ENCODE assay signal across 19 cellular contexts in genomic region chr12:3741882-3742672, GRCh38. TPM values are rescaled to one million over a fixed set of nuclear protein-coding genes. Genes with fewer than 3 reads are reported as not detected.
DNase-seq lines count a peak whose midpoint lies in the region; ATAC-seq, FAIRE-seq and TF ChIP-seq lines count a peak whose summit lies in the region.
"Had no signal": no experiment of that assay in that cellular context is flagged by ENCODE, and none has a peak within 500 bp of the region (broad histone marks: within the 10 kb centered on the region; RNA-seq: fewer than 3 reads in every experiment).

No MANE protein-coding gene starts in this region.

- no peak for FAIRE-seq in GM12878 (lab: Jason Lieb, UNC)
- peak; percentile 59 for FAIRE-seq in urothelium cell line (lab: Jason Lieb, UNC)
- FAIRE-seq in GM12891 (lab: Jason Lieb, UNC) = no peak
- FAIRE-seq in HepG2 (lab: Jason Lieb, UNC) = no peak
- FAIRE-seq: RCC 7860 had no signal

- H3K79me2 ChIP-seq in GM12878 (ENCODE audit: control insufficient read depth, insufficient read depth, low read length) (no peaks in the 10 kb centered on the region; the same call in 1 of the 2 replicates), HepG2 (ENCODE audit: insufficient read depth, low read length) (no peaks in the 10 kb centered on the region)

- H3K4me1 ChIP-seq in GM12878 (ENCODE audit: control insufficient read depth, insufficient read depth, low read length) = no peaks in the 10 kb centered on the region
- H3K4me1 ChIP-seq in naive thymus-derived CD4-positive, alpha-beta T cell (ENCODE audit: control insufficient read depth in 2 of 2, insufficient read depth in 2 of 2, low read length in 2 of 2) = peaks cover 0 to 20% of the 10 kb centered on the region in 2 donors
- H3K4me1 ChIP-seq in HepG2 (ENCODE audit: insufficient read depth, low read length) = no peaks in the 10 kb centered on the region
- H3K4me1 ChIP-seq: BE2C had no signal

- TF ChIP-seq RAD21 in GM12878 (IDR thresholded peaks at IDR 0.05; ENCODE audit: insufficient read depth, low read depth, low read length) (no peak), HepG2 (CRISPR knock-in tag; IDR thresholded peaks at IDR 0.05) (no peak)

- H3K9me3 ChIP-seq in GM12878 (replicated peaks; ENCODE audit: control insufficient read depth, insufficient read depth, low read length) (peaks cover 8% of the 10 kb centered on the region), HepG2 (ENCODE audit: low read length) (no peaks in the 10 kb centered on the region)
- H3K9me3 ChIP-seq in naive thymus-derived CD4-positive, alpha-beta T cell (ENCODE audit: control insufficient read depth in 2 of 3, low read length in 3 of 3) = no peaks in the 10 kb centered on the region
- H3K9me3 ChIP-seq: BE2C had no signal

- in situ Hi-C loops in GM12878 (cut with MboI) = no loop called here
- in situ Hi-C loops in HepG2 (cut with HindIII; ENCODE audit: extremely low pct_ligation_motif_present, low pct_unique_long_range_greater_than_20kb) = no loop called here

- RAD21 ChIA-PET in GM12878 (lab: Charles Lee; ENCODE audit: unreplicated experiment) = interaction anchor here (0.5 kb wide), 1 partner anchor 20 kb away, joined by 3 read pairs; no protein-coding TSS in a partner anchor

- peaks cover 69% of the 10 kb centered on the region for H3K4me1 Mint-ChIP-seq in activated CD8-positive, alpha-beta memory T cell treated with anti-CD3 and anti-CD28 coated beads, Interleukin-2, amount 10 ng/mL, durations not matched to agents 7 days and 5 days
- H3K4me1 Mint-ChIP-seq in naive thymus-derived CD4-positive, alpha-beta T cell = peaks cover 17 to 54% (median 37%) of the 10 kb centered on the region in 7 donors

- peaks cover 0 to 10% of the 10 kb centered on the region in 2 experiments; a peak in 2 of 4 replicates for H3K36me3 ChIP-seq in GM12878 (ENCODE audit: control insufficient read depth in 2 of 2, insufficient read depth in 2 of 2, low read length in 1 of 2)
- peaks cover 0 to 23% (median 0%) of the 10 kb centered on the region in 3 experiments for H3K36me3 ChIP-seq in naive thymus-derived CD4-positive, alpha-beta T cell (ENCODE audit: control insufficient read depth in 2 of 3, insufficient read depth in 3 of 3, low read length in 3 of 3)
- H3K36me3 ChIP-seq in HepG2 (replicated peaks in 1 of 2; ENCODE audit: control insufficient read depth in 1 of 2, insufficient read depth in 2 of 2, low read length in 2 of 2) = no peaks in the 10 kb centered on the region
- H3K36me3 ChIP-seq: BE2C had no signal

- SMC1A ChIA-PET in GM12878 (lab: Charles Lee; ENCODE audit: uncharacterized antibody, unreplicated experiment) = interaction anchor here (1.2 to 1.4 kb wide), 2 partner anchors 12 to 14 kb away, joined by 3 read pairs; no protein-coding TSS in a partner anchor

- H3K4me3 ChIP-seq in GM12878 (no peak overlapping the region), HepG2 (replicated peaks in 1 of 3; ENCODE audit: insufficient read depth in 1 of 3, low read depth in 2 of 3, low read length in 3 of 3) (no peak overlapping the region)
- H3K4me3 ChIP-seq in naive thymus-derived CD4-positive, alpha-beta T cell (ENCODE audit: low read length) = no peak overlapping the region

- no peak overlapping the region for H3K9ac ChIP-seq in GM12878 (ENCODE audit: control insufficient read depth, insufficient read depth, low read length)
- no peak overlapping the region for H3K9ac ChIP-seq in HepG2 (ENCODE audit: insufficient read depth, low read depth, low read length)

- BruUV-seq in GM12878 (replicated peaks; lab: Mats Ljungman, UMichigan) (no TSS peak), HepG2 (replicated peaks; lab: Mats Ljungman, UMichigan) (no TSS peak)

- POLR2A ChIA-PET in GM12878 (lab: Charles Lee) = interaction anchor here (0.5 kb wide), 1 partner anchor 729 kb away, joined by 5 read pairs; no protein-coding TSS in a partner anchor
- POLR2A ChIA-PET in naive thymus-derived CD4-positive, alpha-beta T cell (lab: Charles Lee) = interaction anchor here (1.4 kb wide), 1 partner anchor 11 kb away, joined by 3 read pairs; no protein-coding TSS in a partner anchor
- POLR2A ChIA-PET in HepG2 (lab: Yijun Ruan, JAX) = no interaction called here

- DNase-seq in activated CD8-positive, alpha-beta memory T cell treated with anti-CD3 and anti-CD28 coated beads, Interleukin-2, amount 10 ng/mL, durations not matched to agents 7 days and 5 days = peak; percentile 60
- no peak for DNase-seq in activated CD8-positive, alpha-beta memory T cell treated with anti-CD3 and anti-CD28 coated beads, Interleukin-2, amount 50 U/mL, for 48 hours
- DNase-seq in GM12878 (ENCODE audit: low read depth, low spot score) (no peak), urothelium cell line (ENCODE audit: low spot score) (no peak), GM12891 (ENCODE audit: insufficient read length, low spot score) (no peak), HepG2 (ENCODE audit: low spot score) (no peak)
- DNase-seq in naive thymus-derived CD4-positive, alpha-beta T cell = peak in 1 of 9 donors; percentile 15
- DNase-seq: BE2C; CD4-positive, alpha-beta memory T cell; DMS153; GF-D8; GOT3; NCI-H1092 treated with DMSO at 0.1 percent for 48 hours; NCI-H2081 treated with DMSO at 0.1 percent for 48 hours; NCI-H446 treated with DMSO at 0.1 percent for 48 hours; Right ventricle myocardium superior had no signal

- H3K27ac ChIP-seq in GM12878 (ENCODE audit: control insufficient read depth, insufficient read depth) (no peak overlapping the region), HepG2 (ENCODE audit: extremely low read length, insufficient read depth, low read length) (no peak overlapping the region)
- H3K27ac ChIP-seq in naive thymus-derived CD4-positive, alpha-beta T cell (ENCODE audit: low read depth, low read length) = no peak overlapping the region

- TF ChIP-seq POLR2A in GM12878 (IDR thresholded peaks at IDR 0.05; ENCODE audit: low read depth, low read length) = no peak
- TF ChIP-seq POLR2A in GM12891 (IDR thresholded peaks at IDR 0.05; ENCODE audit: low read depth, low read length) = no peak
- TF ChIP-seq POLR2A in HepG2 (IDR thresholded peaks at IDR 0.05; ENCODE audit: insufficient read depth in 1 of 2, low read depth in 2 of 2, low read length in 2 of 2) = no peak

- TF ChIP-seq EP300 in GM12878 (IDR thresholded peaks at IDR 0.05; ENCODE audit: borderline replicate concordance in 1 of 2, control insufficient read depth in 1 of 2, low read depth in 2 of 2, low read length in 2 of 2) = no peak
- no peak for TF ChIP-seq EP300 in HepG2 (IDR thresholded peaks at IDR 0.05; ENCODE audit: low read depth in 2 of 2, low read length in 2 of 2)
- TF ChIP-seq EP300 in HepG2 (CRISPR knock-in tag; IDR thresholded peaks at IDR 0.05; ENCODE audit: borderline replicate concordance) = no peak

- no peak overlapping the region for H3K4me3 Mint-ChIP-seq in activated CD8-positive, alpha-beta memory T cell treated with anti-CD3 and anti-CD28 coated beads, Interleukin-2, amount 10 ng/mL, durations not matched to agents 7 days and 5 days
- no peak overlapping the region for H3K4me3 Mint-ChIP-seq in naive thymus-derived CD4-positive, alpha-beta T cell
- H3K4me3 Mint-ChIP-seq: CD4-positive, alpha-beta memory T cell had no signal

- H3K9me3 Mint-ChIP-seq in activated CD8-positive, alpha-beta memory T cell treated with anti-CD3 and anti-CD28 coated beads, Interleukin-2, amount 10 ng/mL, durations not matched to agents 7 days and 5 days (ENCODE audit: low read depth) = no peaks in the 10 kb centered on the region
- H3K9me3 Mint-ChIP-seq in naive thymus-derived CD4-positive, alpha-beta T cell = peaks cover 0 to 5% (median 0%) of the 10 kb centered on the region in 11 donors
- H3K9me3 Mint-ChIP-seq: CD4-positive, alpha-beta memory T cell had no signal

- CTCF ChIA-PET in activated CD8-positive, alpha-beta memory T cell treated with anti-CD3 and anti-CD28 coated beads, Interleukin-2, amount 10 ng/mL, durations not matched to agents 7 days and 5 days (lab: Charles Lee) = interaction anchor here (1.0 to 6.7 kb wide), 5 partner anchors 9 to 442 kb away, joined by 3 to 59 read pairs (median 10); no protein-coding TSS in a partner anchor
- CTCF ChIA-PET in GM12878 (lab: Yijun Ruan, JAX) = interaction anchor here (1.2 to 1.4 kb wide), 2 partner anchors 35 to 61 kb away, joined by 3 to 4 read pairs; no protein-coding TSS in a partner anchor
- CTCF ChIA-PET in naive thymus-derived CD4-positive, alpha-beta T cell (lab: Charles Lee) = no interaction called here
- CTCF ChIA-PET in HepG2 (lab: Yijun Ruan, JAX; ENCODE audit: low intra/inter-chr PET ratio, low total read pairs) = no interaction called here

- TF ChIP-seq CTCF in GM12878 (IDR thresholded peaks at IDR 0.05 in 2 of 3, conservative IDR thresholded peaks at IDR 0.05 in 1 of 3; ENCODE audit: control insufficient read depth in 2 of 3, extremely low read depth in 1 of 3, insufficient read depth in 1 of 3, low read depth in 3 of 3, low read length in 3 of 3) (no peak), HepG2 (CRISPR knock-in tag; IDR thresholded peaks at IDR 0.05) (no peak)

- H3K4me2 ChIP-seq in GM12878 (ENCODE audit: control insufficient read depth, insufficient read depth) = no peak overlapping the region
- no peak overlapping the region for H3K4me2 ChIP-seq in HepG2 (ENCODE audit: low read depth, low read length)

- H3K27me3 ChIP-seq in GM12878 (replicated peaks in 1 of 2; ENCODE audit: control insufficient read depth in 2 of 2, insufficient read depth in 2 of 2, low read length in 1 of 2) = no peaks in the 10 kb centered on the region
- no peaks in the 10 kb centered on the region for H3K27me3 ChIP-seq in naive thymus-derived CD4-positive, alpha-beta T cell (ENCODE audit: control insufficient read depth in 2 of 2, insufficient read depth in 2 of 2, low read length in 2 of 2)
- H3K27me3 ChIP-seq in HepG2 (ENCODE audit: control insufficient read depth in 1 of 2, insufficient read depth in 2 of 2, low read length in 2 of 2) = 0 out of 5 replicates have a peak, but pooled peaks cover 0 to 9% of the 10 kb centered on the region in 2 experiments

- intact Hi-C loops in GM12878 (cut with micrococcal nuclease; ENCODE audit: unreplicated experiment) (no loop called here), HepG2 (cut with micrococcal nuclease; ENCODE audit: unreplicated experiment) (no loop called here)
- intact Hi-C loops in naive thymus-derived CD4-positive, alpha-beta T cell (cut with micrococcal nuclease) = no loop called here

- no peak overlapping the region; the same call in 1 of the 2 replicates for H2AFZ ChIP-seq in GM12878 (ENCODE audit: control insufficient read depth, low read depth, low read length)
- H2AFZ ChIP-seq in HepG2 (ENCODE audit: low read length) = no peak overlapping the region

- H3K36me3 Mint-ChIP-seq in activated CD8-positive, alpha-beta memory T cell treated with anti-CD3 and anti-CD28 coated beads, Interleukin-2, amount 10 ng/mL, durations not matched to agents 7 days and 5 days = peaks cover 69% of the 10 kb centered on the region
- H3K36me3 Mint-ChIP-seq in naive thymus-derived CD4-positive, alpha-beta T cell = peaks cover 8 to 50% (median 18%) of the 10 kb centered on the region in 5 donors

- WGBS in GM12878 (ENCODE audit: insufficient coverage, insufficient replicate concordance, low lambda C conversion rate, missing lambda C conversion rate) = 89% methylated on average over 7 of the region's 7 CpGs
- 21% methylated on average over 7 of the region's 7 CpGs for WGBS in HepG2 (ENCODE audit: low lambda C conversion rate)

- no peak for ATAC-seq in activated CD8-positive, alpha-beta memory T cell treated with anti-CD3 and anti-CD28 coated beads, Interleukin-2, amount 10 ng/mL, durations not matched to agents 7 days and 5 days
- peak; percentile 40 for ATAC-seq in GM12878
- peak; percentile 16 for ATAC-seq in naive thymus-derived CD4-positive, alpha-beta T cell
- no peak for ATAC-seq in HepG2
- ATAC-seq: HCT116 had no signal

- no peaks in the 10 kb centered on the region for H3K27me3 Mint-ChIP-seq in activated CD8-positive, alpha-beta memory T cell treated with anti-CD3 and anti-CD28 coated beads, Interleukin-2, amount 10 ng/mL, durations not matched to agents 7 days and 5 days
- H3K27me3 Mint-ChIP-seq in naive thymus-derived CD4-positive, alpha-beta T cell = no peaks in the 10 kb centered on the region
- H3K27me3 Mint-ChIP-seq: CD4-positive, alpha-beta memory T cell had no signal

- peak overlapping the region; percentile 27 for H3K27ac Mint-ChIP-seq in activated CD8-positive, alpha-beta memory T cell treated with anti-CD3 and anti-CD28 coated beads, Interleukin-2, amount 10 ng/mL, durations not matched to agents 7 days and 5 days
- H3K27ac Mint-ChIP-seq in naive thymus-derived CD4-positive, alpha-beta T cell = peak overlapping the region in 4 of 9 donors; percentile 4 to 45 (median 6)

- H4K20me1 ChIP-seq in GM12878 (ENCODE audit: control insufficient read depth, insufficient read depth) = no peaks in the 10 kb centered on the region
- H4K20me1 ChIP-seq in HepG2 (ENCODE audit: insufficient read depth, low read length) = no peaks in the 10 kb centered on the region

RNA-seq across cellular contexts. Expression of gene CRACR2A, which starts 10.8 kb away (rescaled TPM):
- 10 to 100 TPM; 36.5 to 52.0 TPM for total RNA-seq in activated CD8-positive, alpha-beta memory T cell treated with anti-CD3 and anti-CD28 coated beads, Interleukin-2, amount 10 ng/mL, durations not matched to agents 7 days and 5 days
- total RNA-seq in GM12878 (2013; cell fraction: nucleolus; rRNA removed) = 59.9 and 64.6 TPM in 2 replicates
- total RNA-seq in GM12878 (2014; rRNA removed) (13.0 and 13.2 TPM in 2 replicates), GM12878 (2014; rRNA removed; fragmentation: Illumina TruSeq; extraction: Trizol) (11.6 and 13.4 TPM in 2 replicates), GM12878 (2021) (18.0 and 18.2 TPM in 2 replicates), HepG2 (2016; rRNA removed; fragmentation: Illumina TruSeq; extraction: Trizol) (0.20 TPM in 1 of 2 replicates, not detected in the other)
- polyA plus RNA-seq in GM12878 (2011; ENCODE audit: low read depth) = 9.6 TPM
- polyA plus RNA-seq in GM12878 (2011; rRNA removed) (12.8 and 13.3 TPM in 2 replicates), GM12878 (2014; fragmentation: Illumina TruSeq; extraction: Trizol) (7.6 and 14.6 TPM in 2 replicates), GM12878 (2014; fragmentation: Nextera tagmentation; extraction: Ambion mirVana) (1 to 10 TPM; 2.1 to 4.2 TPM), GM12878 (2014; rRNA removed) (13.2 and 14.0 TPM in 2 replicates), GM12878 (2016; fragmentation: Nextera tagmentation; extraction: Ambion mirVana) (10 to 100 TPM; 13.1 to 13.3 TPM), HepG2 (2011; rRNA removed) (0.09 and 0.16 TPM in 2 replicates)
- 10.5 and 11.1 TPM in 2 replicates for polyA plus RNA-seq in GM12878 (2011; cell fraction: cytosol; rRNA removed)
- polyA plus RNA-seq in GM12878 (2011; cell fraction: nucleus; rRNA removed) = 19.0 and 23.8 TPM in 2 replicates
- polyA plus RNA-seq in GM12878 (2012) = 7.1 and 8.1 TPM in 2 replicates
- polyA minus RNA-seq in GM12878 (2011; rRNA and poly(A)+ RNA removed) = 18.9 and 21.1 TPM in 2 replicates
- polyA minus RNA-seq in GM12878 (2011; cell fraction: cytosol; rRNA and poly(A)+ RNA removed) = 5.5 and 5.9 TPM in 2 replicates
- polyA minus RNA-seq in GM12878 (2011; cell fraction: nucleus; rRNA and poly(A)+ RNA removed) = 19.9 and 34.6 TPM in 2 replicates
- 10 to 100 TPM; 31.4 to 40.3 (median 39.4) TPM for total RNA-seq in naive thymus-derived CD4-positive, alpha-beta T cell
- polyA plus RNA-seq in naive thymus-derived CD4-positive, alpha-beta T cell = 10 to 100 TPM in 1 of 2 donors, 1 to 10 TPM in 1; 8.2 to 19.9 TPM
- 6.4 TPM for polyA plus RNA-seq in GM12891 (2012; ENCODE audit: low read depth, missing spikeins)
- not detected in 2 replicates for total RNA-seq in HepG2 (2016; cell fraction: cytosol; rRNA removed; fragmentation: Illumina TruSeq; extraction: Trizol; ENCODE audit: low read depth)
- total RNA-seq in HepG2 (2016; cell fraction: insoluble cytoplasmic fraction; rRNA removed; fragmentation: Illumina TruSeq; extraction: Trizol) = 0.09 and 0.12 TPM in 2 replicates
- total RNA-seq in HepG2 (2016; cell fraction: membrane; rRNA removed; fragmentation: Illumina TruSeq; extraction: Trizol) = not detected in 2 replicates
- total RNA-seq in HepG2 (2016; cell fraction: nucleus; rRNA removed; fragmentation: Illumina TruSeq; extraction: Trizol) = 0.40 and 0.47 TPM in 2 replicates
- 0.03 and 0.04 TPM in 2 replicates for polyA plus RNA-seq in HepG2 (2011; cell fraction: cytosol; rRNA removed)
- polyA plus RNA-seq in HepG2 (2011; cell fraction: nucleus; rRNA removed) = 0.17 and 0.29 TPM in 2 replicates
- polyA plus RNA-seq in HepG2 (2012) = 0.19 and 0.21 TPM in 2 replicates
- not detected in 2 replicates for polyA plus RNA-seq in HepG2 (2016; cell fraction: cytosol; fragmentation: Illumina TruSeq; extraction: Trizol; ENCODE audit: low read depth)
- polyA plus RNA-seq in HepG2 (2016; cell fraction: insoluble cytoplasmic fraction; fragmentation: Illumina TruSeq; extraction: Trizol; ENCODE audit: low read depth) = not detected in 2 replicates
- polyA plus RNA-seq in HepG2 (2016; cell fraction: membrane; fragmentation: Illumina TruSeq; extraction: Trizol; ENCODE audit: low read depth) = not detected in 2 replicates
- 0.55 TPM in 1 of 2 replicates, not detected in the other for polyA plus RNA-seq in HepG2 (2016; cell fraction: nucleus; fragmentation: Illumina TruSeq; extraction: Trizol; ENCODE audit: insufficient read depth, low read depth)
- 0.10 TPM in 1 of 2 replicates, not detected in the other for polyA minus RNA-seq in HepG2 (2011; rRNA and poly(A)+ RNA removed; ENCODE audit: low replicate concordance)
- polyA minus RNA-seq in HepG2 (2011; cell fraction: cytosol; rRNA and poly(A)+ RNA removed) = not detected in 2 replicates
- polyA minus RNA-seq in HepG2 (2011; cell fraction: nucleus; rRNA and poly(A)+ RNA removed) = 0.64 and 0.75 TPM in 2 replicates
- total RNA-seq: A172 had no signal

Comparison
In these comparisons a context has a peak if more than half of its experiments do, and no peak if none do; other contexts are left out.
1. ATAC-seq: peak in GM12878 (single experiment) and naive thymus-derived CD4-positive, alpha-beta T cell (single experiment); none in activated CD8-positive, alpha-beta memory T cell treated with anti-CD3 and anti-CD28 coated beads, Interleukin-2, amount 10 ng/mL, durations not matched to agents 7 days and 5 days (single experiment) and HepG2 (single experiment).
2. RNA of gene CRACR2A, which starts 10.8 kb away (total RNA-seq): 36.5 to 52.0 TPM in activated CD8-positive, alpha-beta memory T cell treated with anti-CD3 and anti-CD28 coated beads, Interleukin-2, amount 10 ng/mL, durations not matched to agents 7 days and 5 days, 31.4 to 40.3 TPM in naive thymus-derived CD4-positive, alpha-beta T cell and 11.6 to 64.6 TPM in GM12878; 0.09 to 0.47 TPM in HepG2; every median in the first group is over 4 times any median in the second.
3. CTCF ChIA-PET loops: an anchor here in activated CD8-positive, alpha-beta memory T cell treated with anti-CD3 and anti-CD28 coated beads, Interleukin-2, amount 10 ng/mL, durations not matched to agents 7 days and 5 days (1.0 to 6.7 kb wide) and GM12878 (1.2 to 1.4 kb wide); none called in naive thymus-derived CD4-positive, alpha-beta T cell and HepG2.